8 cellular contexts compared by ENCODE assay signal in genomic region chr11:67428052-67429001, GRCh38. TPM values are rescaled to one million over a fixed set of nuclear protein-coding genes. Genes with fewer than 3 reads are reported as not detected.
A peak's percentile ranks its signal among the peaks of the same experiment; 100 is the strongest.
DNase-seq lines count a peak whose midpoint lies in the region; FAIRE-seq and TF ChIP-seq lines count a peak whose summit lies in the region.

RPS6KB2 (plus strand) TSS chr11:67428494; CDS start chr11:67428546, 52 bp downstream.

- H3K36me3 Mint-ChIP-seq in activated naive CD4-positive, alpha-beta T cell treated with anti-CD3 and anti-CD28 coated beads for 36 hours (ENCODE audit: low read depth), result peaks cover 12% of the 10 kb centered on the region

- H4K91ac ChIP-seq in neuronal stem cell (ENCODE audit: low read depth, low read length, poor library complexity), result peak within 1 kb of the TSS; percentile 11

- peak; percentile 95 for FAIRE-seq in G401.6 (lab: Jason Lieb, UNC)
- FAIRE-seq in frontal cortex (lab: Jason Lieb, UNC), result no peak

- H3K27me3 Mint-ChIP-seq in activated naive CD4-positive, alpha-beta T cell treated with anti-CD3 and anti-CD28 coated beads for 36 hours (ENCODE audit: low read depth), result no peaks in the 10 kb centered on the region

- TF ChIP-seq CTCF in HEK293 (tag by site-specific recombination; IDR thresholded peaks at IDR 0.05) (no peak), subcutaneous adipose tissue (IDR thresholded peaks at IDR 0.05; ENCODE audit: low read depth) (no peak)

- peaks cover 5 to 39% of the 10 kb centered on the region in 2 experiments; a peak in 2 of 3 replicates for H3K36me3 ChIP-seq in HEK293 (ENCODE audit: control insufficient read depth in 2 of 2, insufficient read depth in 1 of 2, low read length in 2 of 2)
- peaks cover 12 to 35% of the 10 kb centered on the region in 2 donors for H3K36me3 ChIP-seq in neuronal stem cell (replicated peaks in 1 of 2; ENCODE audit: control insufficient read depth in 2 of 2, insufficient read depth in 2 of 2, low read length in 2 of 2)

- peak within 1 kb of the TSS; percentile 63 for H2BK5ac ChIP-seq in neuronal stem cell (ENCODE audit: low read length)

- no peak within 1 kb of the TSS for H2BK15ac ChIP-seq in neuronal stem cell (ENCODE audit: low read length)

- no peak within 1 kb of the TSS for H2BK12ac ChIP-seq in neuronal stem cell (ENCODE audit: low read length)

- no peaks in the 10 kb centered on the region for H3K9me3 Mint-ChIP-seq in activated naive CD4-positive, alpha-beta T cell treated with anti-CD3 and anti-CD28 coated beads for 36 hours

- H3K27ac Mint-ChIP-seq in activated naive CD4-positive, alpha-beta T cell treated with anti-CD3 and anti-CD28 coated beads for 36 hours, result peak within 1 kb of the TSS; percentile 97

- DNase-seq in NAMALWA (ENCODE audit: low spot score) (peak; percentile 98), SK-N-DZ (ENCODE audit: low spot score) (peak; percentile 97), frontal cortex (ENCODE audit: low spot score in 2 of 2) (peak; percentile 100), neuronal stem cell (ENCODE audit: low spot score) (peak; percentile 97)
- peak; percentile 100 for DNase-seq in activated naive CD4-positive, alpha-beta T cell treated with anti-CD3 and anti-CD28 coated beads for 36 hours

- H2AK5ac ChIP-seq in neuronal stem cell (ENCODE audit: low read depth, low read length), result peak within 1 kb of the TSS; percentile 48

- peaks cover 35% of the 10 kb centered on the region for H3K4me1 Mint-ChIP-seq in activated naive CD4-positive, alpha-beta T cell treated with anti-CD3 and anti-CD28 coated beads for 36 hours (ENCODE audit: low read depth)

- POLR2A ChIA-PET in HEK293 (lab: Yijun Ruan, JAX), result interaction anchor here (0.6 to 3.2 kb wide), 9 partner anchors 9 to 848 kb away, joined by 3 to 16 read pairs (median 4); partner anchors contain the start of genes CORO1B, PPP1CA and PTPRCAP

- no peak within 1 kb of the TSS for H2BK120ac ChIP-seq in neuronal stem cell (ENCODE audit: low read depth, low read length)

- peak within 1 kb of the TSS; percentile 92 for H2AFZ ChIP-seq in neuronal stem cell (ENCODE audit: low read length)

- intact Hi-C loops in activated naive CD4-positive, alpha-beta T cell treated with anti-CD3 and anti-CD28 coated beads for 36 hours (cut with micrococcal nuclease), result loop anchor here (1.0 to 2.0 kb wide), 3 partner anchors 8 to 40 kb away; partner anchors contain the start of gene TMEM134

- H3K27ac ChIP-seq in HEK293 (ENCODE audit: extremely low read depth, low read depth, low read length) (peak within 1 kb of the TSS; percentile 77), neuronal stem cell (replicated peaks; ENCODE audit: low read length) (no peak within 1 kb of the TSS)

- peak within 1 kb of the TSS; percentile 93 for H3K4me2 ChIP-seq in neuronal stem cell (ENCODE audit: insufficient read depth, low read length, poor library complexity, severe bottlenecking)

- H3K14ac ChIP-seq in neuronal stem cell (ENCODE audit: low read length), result peak within 1 kb of the TSS; percentile 91

- CTCF ChIA-PET in HEK293 (lab: Yijun Ruan, JAX), result interaction anchor here (0.6 to 0.7 kb wide), 3 partner anchors 15 to 72 kb away, joined by 3 to 4 read pairs (median 4); partner anchors contain the start of gene CORO1B
- CTCF ChIA-PET in activated naive CD4-positive, alpha-beta T cell treated with anti-CD3 and anti-CD28 coated beads for 36 hours (lab: Charles Lee), result interaction anchor here (0.6 to 2.7 kb wide), 3 partner anchors 11 to 26 kb away, joined by 3 to 7 read pairs (median 4); partner anchors contain the start of genes PPP1CA and TBC1D10C

- H3K4me3 ChIP-seq in HEK293 (ENCODE audit: low read depth, low read length) (peak within 1 kb of the TSS; percentile 81), neuronal stem cell (ENCODE audit: low read length in 2 of 2) (peak within 1 kb of the TSS; percentile 88 to 98)

- no peaks in the 10 kb centered on the region for H3K27me3 ChIP-seq in neuronal stem cell (ENCODE audit: control insufficient read depth in 3 of 3, insufficient read depth in 3 of 3, low read depth in 1 of 3, low read length in 3 of 3)

- WGBS in neuronal stem cell (ENCODE audit: extremely low coverage in 2 of 2, insufficient read length in 2 of 2, insufficient replicate concordance in 1 of 2), 2 donors, result no CpG with 5 or more reads among the region's 68 CpGs

- H3K79me1 ChIP-seq in neuronal stem cell (ENCODE audit: low read depth, low read length), result peaks cover 5% of the 10 kb centered on the region

- H3K4me1 ChIP-seq in HEK293 (ENCODE audit: control insufficient read depth, insufficient read depth, low read length) (peaks cover 5% of the 10 kb centered on the region; the same call in 1 of the 2 replicates), neuronal stem cell (ENCODE audit: control insufficient read depth in 2 of 2, insufficient read depth in 1 of 2, low read depth in 1 of 2, low read length in 2 of 2) (peaks cover 7 to 10% of the 10 kb centered on the region in 2 donors)

- H3K9me3 ChIP-seq in HEK293 (ENCODE audit: control insufficient read depth, insufficient read depth, low read depth, low read length) (no peaks in the 10 kb centered on the region), neuronal stem cell (replicated peaks in 1 of 2; ENCODE audit: control insufficient read depth in 2 of 2, insufficient read depth in 1 of 2, low read depth in 1 of 2, low read length in 2 of 2) (no peaks in the 10 kb centered on the region)

- peak within 1 kb of the TSS; percentile 90 for H3K23ac ChIP-seq in neuronal stem cell (ENCODE audit: low read depth, low read length, poor library complexity)

- no peak within 1 kb of the TSS for H3K4ac ChIP-seq in neuronal stem cell (ENCODE audit: low read length)

- H3K9ac ChIP-seq in neuronal stem cell (ENCODE audit: low read depth, low read length, poor library complexity), result peak within 1 kb of the TSS; percentile 97

- H4K8ac ChIP-seq in neuronal stem cell (ENCODE audit: low read depth, low read length), result no peak within 1 kb of the TSS

- peak within 1 kb of the TSS; percentile 93 for H3K18ac ChIP-seq in neuronal stem cell (ENCODE audit: low read length)

- peak within 1 kb of the TSS; percentile 98 for H3K4me3 Mint-ChIP-seq in activated naive CD4-positive, alpha-beta T cell treated with anti-CD3 and anti-CD28 coated beads for 36 hours

TF ChIP-seq in HEK293, 187 proteins besides CTCF, POLR2A, EP300 and RAD21 (continues in another document):
- TF ChIP-seq ZFP69B (tag by site-specific recombination; IDR thresholded peaks at IDR 0.05), result no peak
- no peak for TF ChIP-seq ZNF48 (tag by site-specific recombination; IDR thresholded peaks at IDR 0.05)
- no peak for TF ChIP-seq ZNF221 (tag by site-specific recombination; IDR thresholded peaks at IDR 0.05; ENCODE audit: borderline replicate concordance)
- peak; percentile 69; the same call in 1 of the 2 replicates for TF ChIP-seq KLF16 (tag by site-specific recombination; IDR thresholded peaks at IDR 0.05)
- no peak for TF ChIP-seq ZNF423 (tag by site-specific recombination; IDR thresholded peaks at IDR 0.05)
- TF ChIP-seq ZNF747 (tag by site-specific recombination; IDR thresholded peaks at IDR 0.05), result no peak
- 0 out of 2 replicates have a peak, but pooled peaks have one; percentile 18 for TF ChIP-seq ZIC2 (tag by site-specific recombination; IDR thresholded peaks at IDR 0.05)
- no peak for TF ChIP-seq ZNF670 (tag by site-specific recombination; IDR thresholded peaks at IDR 0.05; ENCODE audit: low read depth)
- no peak for TF ChIP-seq ZNF404 (tag by site-specific recombination; IDR thresholded peaks at IDR 0.05)
- peak; percentile 69; the same call in 1 of the 2 replicates for TF ChIP-seq ZBTB21 (tag by site-specific recombination; IDR thresholded peaks at IDR 0.05)
- peak; percentile 92 for TF ChIP-seq YY1 (tag by site-specific recombination; IDR thresholded peaks at IDR 0.05)
- TF ChIP-seq ZNF785 (tag by site-specific recombination; IDR thresholded peaks at IDR 0.05), result no peak
- TF ChIP-seq TCF7L2 (IDR thresholded peaks at IDR 0.05; ENCODE audit: borderline replicate concordance, low read depth, low read length), result no peak
- no peak for TF ChIP-seq ZNF548 (tag by site-specific recombination; IDR thresholded peaks at IDR 0.05)
- TF ChIP-seq ZNF2 (tag by site-specific recombination; IDR thresholded peaks at IDR 0.05), result no peak
- TF ChIP-seq PRDM10 (tag by site-specific recombination; IDR thresholded peaks at IDR 0.05), result peak; percentile 83
- TF ChIP-seq ZNF10 (tag by site-specific recombination; IDR thresholded peaks at IDR 0.05), result no peak
- peak; percentile 59; the same call in 1 of the 2 replicates for TF ChIP-seq ZNF501 (tag by site-specific recombination; IDR thresholded peaks at IDR 0.05)

RNA-seq across cellular contexts. Expression of gene RPS6KB2, which starts in this region (rescaled TPM):
- polyA plus RNA-seq in SK-N-DZ (2014; cell fraction: cytosol; rRNA removed), result 116 and 124 TPM in 2 replicates
- polyA plus RNA-seq in SK-N-DZ (2014; cell fraction: nucleus; rRNA removed), result 201 and 220 TPM in 2 replicates
- total RNA-seq in activated naive CD4-positive, alpha-beta T cell treated with anti-CD3 and anti-CD28 coated beads for 36 hours, result 10 to 100 TPM; 50.7 to 51.2 TPM
- 15.1 TPM for total RNA-seq in frontal cortex
- 26.4 TPM for polyA plus RNA-seq in neuronal stem cell (2013, experiment 1 of 2)
- 24.3 TPM for polyA plus RNA-seq in neuronal stem cell (2013, experiment 2 of 2)
- 10 to 100 TPM; 22.2 to 35.4 (median 27.0) TPM for total RNA-seq in subcutaneous adipose tissue
